Comparison of ENCODE assay signal across 2 cellular contexts in the genomic region with DNA sequence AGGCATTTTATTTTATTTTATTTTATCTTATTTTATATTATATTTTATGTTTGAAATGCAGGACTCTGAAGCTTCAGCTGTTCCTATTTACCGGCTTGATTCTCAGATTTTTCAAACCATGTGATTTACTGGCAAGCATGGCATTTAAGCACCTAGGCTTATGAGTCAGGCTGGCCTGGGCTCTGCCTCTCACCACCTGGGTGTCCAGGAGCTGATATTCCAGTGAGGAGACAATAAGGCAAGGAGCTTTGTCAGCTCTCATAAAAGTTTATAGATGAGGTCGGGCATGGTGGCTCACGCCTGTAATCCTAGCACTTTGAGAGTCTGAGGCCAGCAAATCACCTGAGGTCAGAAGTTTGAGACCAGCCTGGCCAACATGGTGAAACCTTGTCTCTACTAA.
TF ChIP-seq lines count a peak whose summit lies in the region.

No MANE protein-coding gene starts in this region.

TF ChIP-seq in liver, 16 proteins besides CTCF, POLR2A, EP300 and RAD21:
- TF ChIP-seq EGR1 (IDR thresholded peaks at IDR 0.05; ENCODE audit: low read depth in 2 of 2) (no peak), JUND (IDR thresholded peaks at IDR 0.05) (no peak), HNF4A (conservative IDR thresholded peaks at IDR 0.05) (no peak), GABPA (IDR thresholded peaks at IDR 0.05 in 1 of 2, conservative IDR thresholded peaks at IDR 0.05 in 1 of 2) (no peak), YY1 (IDR thresholded peaks at IDR 0.05) (no peak)

TF ChIP-seq in HepG2, 621 proteins besides CTCF, POLR2A, EP300 and RAD21:
- no peak for TF ChIP-seq POGZ (CRISPR knock-in tag; IDR thresholded peaks at IDR 0.05)
- no peak for TF ChIP-seq ZNF383 (CRISPR knock-in tag; IDR thresholded peaks at IDR 0.05; ENCODE audit: borderline replicate concordance)
- no peak for TF ChIP-seq ZFP62 (CRISPR knock-in tag; IDR thresholded peaks at IDR 0.05)
